In the genomic region with DNA sequence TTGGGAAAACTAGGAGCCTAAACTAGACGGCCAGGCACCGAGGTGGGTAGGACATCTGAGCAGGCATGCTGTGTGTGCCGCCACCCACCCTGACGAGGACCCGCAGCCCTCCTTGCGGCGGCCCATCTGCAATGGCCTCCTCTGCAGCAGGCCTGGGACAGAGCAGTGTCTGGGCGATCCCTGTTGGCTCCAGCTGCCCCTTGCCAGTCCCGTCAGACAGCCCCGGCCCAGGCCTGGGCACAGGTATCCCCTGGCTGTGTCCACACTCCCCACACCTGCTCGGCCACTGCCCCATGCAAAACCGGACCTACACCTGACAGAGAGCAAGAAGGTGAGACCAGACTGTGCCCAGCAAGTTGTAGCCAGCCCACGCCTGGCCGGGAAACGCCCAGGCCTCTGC, we compare ENCODE assay signal across 18 cellular contexts. TPM values are rescaled to one million over a fixed set of nuclear protein-coding genes. Genes with fewer than 3 reads are reported as not detected.
DNase-seq lines count a peak whose midpoint lies in the region; ATAC-seq lines count a peak whose summit lies in the region.
"Had no signal": no experiment of that assay in that cellular context is flagged by ENCODE, and none has a peak within 500 bp of the region (broad histone marks: within the 10 kb centered on the region; RNA-seq: fewer than 3 reads in every experiment).

No MANE protein-coding gene starts in this region.

- DNase-seq in activated naive CD4-positive, alpha-beta T cell treated with anti-CD3 and anti-CD28 coated beads for 36 hours: no peak
- no peak for DNase-seq in activated naive CD4-positive, alpha-beta T cell treated with Interleukin-2 at 50 U/mL for 16 hours
- no peak for DNase-seq in KBM-7
- DNase-seq in NCI-H1092 (lab: John Stamatoyannopoulos, UW): no peak
- DNase-seq: activated CD4-positive, alpha-beta T cell treated with anti-CD3 and anti-CD28 coated beads for 48 hours; adrenal gland; esophagus squamous epithelium; glutamatergic neuron; lower lobe of right lung; NCI-H2029; NCI-H524; psoas muscle; stimulated activated naive CD8-positive, alpha-beta T cell treated with anti-CD3 and anti-CD28 coated beads, Interleukin-15, Interleukin-2, amounts not matched to agents 100 U/mL and 50 U/mL, for 24 hours; T1000; upper lobe of right lung had no signal

- H3K36me3 Mint-ChIP-seq in activated naive CD4-positive, alpha-beta T cell treated with anti-CD3 and anti-CD28 coated beads for 36 hours (ENCODE audit: low read depth): peaks cover 2% of the 10 kb centered on the region
- H3K36me3 Mint-ChIP-seq in activated T-helper 17 cell treated with anti-CD3 and anti-CD28 coated beads, Interleukin-2, amount 50 U/mL, for 72 hours (ENCODE audit: low read depth): no peaks in the 10 kb centered on the region

- peak overlapping the region; percentile 23 for H3K9ac ChIP-seq in skeletal muscle satellite cell (ENCODE audit: low read depth, low read length)

- CTCF ChIA-PET in activated naive CD4-positive, alpha-beta T cell treated with anti-CD3 and anti-CD28 coated beads for 36 hours (lab: Charles Lee): interaction anchor here (1.7 kb wide), 1 partner anchor 18 kb away, joined by 5 read pairs; no protein-coding TSS in a partner anchor

- H3K36me3 ChIP-seq in skeletal muscle satellite cell (ENCODE audit: insufficient read depth, low read length): peaks cover 16% of the 10 kb centered on the region
- H3K36me3 ChIP-seq: cardiac muscle cell had no signal

- no peaks in the 10 kb centered on the region for H3K9me3 ChIP-seq in skeletal muscle satellite cell (replicated peaks; ENCODE audit: low read length)
- H3K9me3 ChIP-seq: adrenal gland, esophagus squamous epithelium, lower lobe of right lung, psoas muscle, upper lobe of right lung had no signal

- no peak overlapping the region for H3K4me3 ChIP-seq in skeletal muscle satellite cell (ENCODE audit: low read length)
- H3K4me3 ChIP-seq: adrenal gland, cardiac muscle cell, esophagus squamous epithelium, lower lobe of right lung, psoas muscle, upper lobe of right lung had no signal

- in situ Hi-C loops in KBM-7 (cut with MboI; ENCODE audit: low pct_unique_long_range_greater_than_20kb, low sequenced_read_pairs): no loop called here

- peak overlapping the region; percentile 1 for H3K27ac Mint-ChIP-seq in activated naive CD4-positive, alpha-beta T cell treated with anti-CD3 and anti-CD28 coated beads for 36 hours
- no peak overlapping the region for H3K27ac Mint-ChIP-seq in activated T-helper 17 cell treated with anti-CD3 and anti-CD28 coated beads, Interleukin-2, amount 50 U/mL, for 72 hours

- H3K4me2 ChIP-seq in skeletal muscle satellite cell (ENCODE audit: low read length): no peak overlapping the region

- H3K27me3 ChIP-seq in skeletal muscle satellite cell (ENCODE audit: control insufficient read depth, insufficient read depth, low read length): no peaks in the 10 kb centered on the region
- H3K27me3 ChIP-seq: adrenal gland, cardiac muscle cell, esophagus squamous epithelium, upper lobe of right lung had no signal

- no peak overlapping the region for H3K4me3 Mint-ChIP-seq in activated naive CD4-positive, alpha-beta T cell treated with anti-CD3 and anti-CD28 coated beads for 36 hours
- peak overlapping the region; percentile 87 for H3K4me3 Mint-ChIP-seq in activated T-helper 17 cell treated with anti-CD3 and anti-CD28 coated beads, Interleukin-2, amount 50 U/mL, for 72 hours

- peaks cover 72% of the 10 kb centered on the region for H3K4me1 Mint-ChIP-seq in activated naive CD4-positive, alpha-beta T cell treated with anti-CD3 and anti-CD28 coated beads for 36 hours (ENCODE audit: low read depth)
- peaks cover 12% of the 10 kb centered on the region for H3K4me1 Mint-ChIP-seq in activated T-helper 17 cell treated with anti-CD3 and anti-CD28 coated beads, Interleukin-2, amount 50 U/mL, for 72 hours

- ATAC-seq in activated T-helper 17 cell treated with anti-CD3 and anti-CD28 coated beads, Interleukin-2, amount 50 U/mL, for 72 hours (replicated peaks): no peak
- ATAC-seq: lower lobe of right lung; psoas muscle; stimulated activated naive CD8-positive, alpha-beta T cell treated with anti-CD3 and anti-CD28 coated beads, Interleukin-15, Interleukin-2, amounts not matched to agents 100 U/mL and 50 U/mL, for 24 hours; upper lobe of right lung had no signal

- H3K27me3 Mint-ChIP-seq in activated naive CD4-positive, alpha-beta T cell treated with anti-CD3 and anti-CD28 coated beads for 36 hours (ENCODE audit: low read depth): no peaks in the 10 kb centered on the region
- H3K27me3 Mint-ChIP-seq in activated T-helper 17 cell treated with anti-CD3 and anti-CD28 coated beads, Interleukin-2, amount 50 U/mL, for 72 hours: no peaks in the 10 kb centered on the region

- no peaks in the 10 kb centered on the region for H3K9me3 Mint-ChIP-seq in activated naive CD4-positive, alpha-beta T cell treated with anti-CD3 and anti-CD28 coated beads for 36 hours
- H3K9me3 Mint-ChIP-seq in activated T-helper 17 cell treated with anti-CD3 and anti-CD28 coated beads, Interleukin-2, amount 50 U/mL, for 72 hours: no peaks in the 10 kb centered on the region

- intact Hi-C loops in activated naive CD4-positive, alpha-beta T cell treated with anti-CD3 and anti-CD28 coated beads for 36 hours (cut with micrococcal nuclease): loop anchor here (2.0 to 5.0 kb wide), 3 partner anchors 17 to 286 kb away; no protein-coding TSS in a partner anchor

- H3K4me1 ChIP-seq in skeletal muscle satellite cell (ENCODE audit: control insufficient read depth, insufficient read depth, low read length): peaks cover 40% of the 10 kb centered on the region
- H3K4me1 ChIP-seq: adrenal gland had no signal

RNA-seq across cellular contexts. Expression of a gene that starts 38.7 kb away (rescaled TPM):
- 1 to 10 TPM; 8.8 to 9.8 TPM for total RNA-seq in activated naive CD4-positive, alpha-beta T cell treated with anti-CD3 and anti-CD28 coated beads for 36 hours
- 10 to 100 TPM; 10.8 to 14.4 TPM for total RNA-seq in activated T-helper 17 cell treated with anti-CD3 and anti-CD28 coated beads, Interleukin-2, amount 50 U/mL, for 72 hours
- total RNA-seq in skeletal muscle satellite cell (2012; rRNA removed): 3.7 and 7.9 TPM in 2 replicates

RNA-seq across cellular contexts. Expression of a gene that starts 38.7 kb away (rescaled TPM):
- 10 to 100 TPM; 10.9 to 11.9 TPM for total RNA-seq in activated naive CD4-positive, alpha-beta T cell treated with anti-CD3 and anti-CD28 coated beads for 36 hours
- total RNA-seq in activated T-helper 17 cell treated with anti-CD3 and anti-CD28 coated beads, Interleukin-2, amount 50 U/mL, for 72 hours: 10 to 100 TPM; 13.0 to 16.4 TPM
- 9.4 and 12.0 TPM in 2 replicates for total RNA-seq in skeletal muscle satellite cell (2012; rRNA removed)

RNA-seq across cellular contexts. Expression of a gene that starts 48.2 kb away (rescaled TPM):
- 10 to 100 TPM; 53.7 to 56.8 TPM for total RNA-seq in activated naive CD4-positive, alpha-beta T cell treated with anti-CD3 and anti-CD28 coated beads for 36 hours
- total RNA-seq in activated T-helper 17 cell treated with anti-CD3 and anti-CD28 coated beads, Interleukin-2, amount 50 U/mL, for 72 hours: 100 to 1,000 TPM in 1 of 2 donors, 10 to 100 TPM in 1; 53.4 to 133 TPM
- total RNA-seq in skeletal muscle satellite cell (2012; rRNA removed): 184 and 210 TPM in 2 replicates

RNA-seq across cellular contexts. Expression of a gene that starts 48.3 kb away (rescaled TPM):
- 10 to 100 TPM; 22.9 to 23.6 TPM for total RNA-seq in activated naive CD4-positive, alpha-beta T cell treated with anti-CD3 and anti-CD28 coated beads for 36 hours
- 10 to 100 TPM; 14.1 to 21.4 TPM for total RNA-seq in activated T-helper 17 cell treated with anti-CD3 and anti-CD28 coated beads, Interleukin-2, amount 50 U/mL, for 72 hours
- 21.3 and 23.4 TPM in 2 replicates for total RNA-seq in skeletal muscle satellite cell (2012; rRNA removed)
